8 cellular contexts compared by ENCODE assay signal in genomic region chr10:14603539-14604102, GRCh38.
DNase-seq lines count a peak whose midpoint lies in the region; ATAC-seq and TF ChIP-seq lines count a peak whose summit lies in the region.

No MANE protein-coding gene starts in this region.

- CTCF ChIA-PET in RWPE1 (lab: Yijun Ruan, JAX) = no interaction called here

- H3K36me3 ChIP-seq in mucosa of rectum (ENCODE audit: control insufficient read depth in 2 of 2, insufficient read depth in 2 of 2, low read length in 2 of 2) = peaks cover 2 to 11% of the 10 kb centered on the region in 2 donors
- H3K36me3 ChIP-seq in aorta (ENCODE audit: control insufficient read depth in 1 of 2, insufficient read depth in 2 of 2, low read length in 1 of 2) = no peaks in the 10 kb centered on the region

- peaks cover 8 to 12% of the 10 kb centered on the region in 2 donors for H3K4me1 ChIP-seq in mucosa of rectum (ENCODE audit: control insufficient read depth in 2 of 2, insufficient read depth in 2 of 2, low read length in 2 of 2)
- no peaks in the 10 kb centered on the region for H3K4me1 ChIP-seq in aorta (ENCODE audit: control insufficient read depth in 1 of 2, insufficient read depth in 2 of 2, low read length in 2 of 2)

- WGBS in aorta, 2 donors = 0 to 1% methylated on average over 39 to 58 of the region's 58 CpGs

- H3K9me3 ChIP-seq in mucosa of rectum (ENCODE audit: control insufficient read depth in 2 of 2, low read length in 2 of 2) = no peaks in the 10 kb centered on the region
- no peaks in the 10 kb centered on the region for H3K9me3 ChIP-seq in aorta (ENCODE audit: control insufficient read depth, low read length)

- H3K27me3 ChIP-seq in mucosa of rectum (ENCODE audit: control insufficient read depth in 2 of 2, insufficient read depth in 2 of 2, low read length in 2 of 2) (no peaks in the 10 kb centered on the region), aorta (ENCODE audit: control insufficient read depth in 1 of 2, insufficient read depth in 2 of 2, low read length in 1 of 2) (no peaks in the 10 kb centered on the region)

- peak; percentile 11 for ATAC-seq in HG02759 (IDR thresholded peaks at IDR 0.05; ENCODE audit: unreplicated experiment)
- peak; percentile 26 for ATAC-seq in aorta (ENCODE audit: low FRiP score)

- intact Hi-C loops in aorta (cut with DNase I) = loop anchor here in 1 of 2 donors (2.0 to 5.0 kb wide), 3 partner anchors 45 to 234 kb away; partner anchors contain the start of genes CDNF, HSPA14 and MSANTD7

- peak overlapping the region; percentile 59 to 92 for H3K4me3 ChIP-seq in mucosa of rectum (ENCODE audit: low read length in 2 of 2)
- H3K4me3 ChIP-seq in aorta (ENCODE audit: low read length in 2 of 2) = peak overlapping the region; percentile 92 to 99

- no peak for TF ChIP-seq CTCF in RWPE1 (conservative IDR thresholded peaks at IDR 0.05; ENCODE audit: low read depth)

- peak overlapping the region; percentile 31; the same call in 1 of the 2 replicates for H3K27ac ChIP-seq in RWPE1
- H3K27ac ChIP-seq in mucosa of rectum (ENCODE audit: low read depth in 2 of 2, low read length in 2 of 2) = peak overlapping the region in 1 of 2 donors; percentile 65
- H3K27ac ChIP-seq in aorta (ENCODE audit: low read depth in 1 of 2, low read length in 2 of 2) = peak overlapping the region; percentile 25 to 39

- POLR2A ChIA-PET in RWPE1 (lab: Yijun Ruan, JAX; ENCODE audit: low non-redundant PET) = no interaction called here

- DNase-seq in NOMO-1 treated with DMSO at 0.1 percent for 48 hours (lab: John Stamatoyannopoulos, UW; ENCODE audit: unreplicated experiment) = peak; percentile 33
- no peak for DNase-seq in NOMO-1 treated with dmso at 0.1 percent for 144 hours (lab: John Stamatoyannopoulos, UW; ENCODE audit: unreplicated experiment)
- no peak for DNase-seq in RWPE1 (ENCODE audit: low spot score)
- DNase-seq in ecto neural progenitor cell (ENCODE audit: low spot score) = peak; percentile 64
- DNase-seq in aorta = peak in 1 of 2 donors; percentile 58
- no peak for DNase-seq in activated CD4-positive, alpha-beta T cell treated with anti-CD3 and anti-CD28 coated beads, Interleukin-2, amount 50 U/mL, for 48 hours

- peak overlapping the region; percentile 66 to 83 for H3K9ac ChIP-seq in mucosa of rectum (ENCODE audit: low read depth in 1 of 2, low read length in 2 of 2)

Comparison
In these comparisons a context has a peak if more than half of its experiments do, and no peak if none do; other contexts are left out.
1. DNase-seq: peak in NOMO-1 treated with DMSO at 0.1 percent for 48 hours (single experiment) and ecto neural progenitor cell (single experiment); none in NOMO-1 treated with dmso at 0.1 percent for 144 hours (single experiment), RWPE1 (single experiment) and activated CD4-positive, alpha-beta T cell treated with anti-CD3 and anti-CD28 coated beads, Interleukin-2, amount 50 U/mL, for 48 hours (0 of 2).